In the genomic region with DNA sequence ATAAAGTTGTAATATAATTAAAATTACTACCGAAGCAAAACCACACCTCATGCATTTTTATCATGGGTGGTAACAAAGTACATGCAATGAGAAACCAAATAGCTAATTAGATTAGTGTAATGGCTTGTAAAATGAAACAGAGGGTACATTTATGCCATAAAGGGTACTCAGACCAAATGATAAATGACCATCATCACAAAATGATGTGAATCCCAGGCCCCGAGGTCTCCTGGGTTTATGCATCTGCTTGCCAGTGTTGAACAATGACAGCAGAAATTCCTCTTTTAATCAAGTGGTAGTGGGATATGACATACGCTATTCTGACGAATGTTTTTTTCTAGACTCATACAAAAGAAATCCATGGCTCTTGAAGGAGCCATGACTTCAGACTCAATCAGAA, we compare ENCODE assay signal across 3 cellular contexts.
"Had no signal": no experiment of that assay in that cellular context is flagged by ENCODE, and none has a peak within 500 bp of the region (broad histone marks: within the 10 kb centered on the region; RNA-seq: fewer than 3 reads in every experiment).

No MANE protein-coding gene starts in this region.

- H3K4me3 ChIP-seq: GM12878 had no signal

- DNase-seq: GDM1, GF-D8 had no signal

- ATAC-seq: GM12878 had no signal
